In the genomic region with DNA sequence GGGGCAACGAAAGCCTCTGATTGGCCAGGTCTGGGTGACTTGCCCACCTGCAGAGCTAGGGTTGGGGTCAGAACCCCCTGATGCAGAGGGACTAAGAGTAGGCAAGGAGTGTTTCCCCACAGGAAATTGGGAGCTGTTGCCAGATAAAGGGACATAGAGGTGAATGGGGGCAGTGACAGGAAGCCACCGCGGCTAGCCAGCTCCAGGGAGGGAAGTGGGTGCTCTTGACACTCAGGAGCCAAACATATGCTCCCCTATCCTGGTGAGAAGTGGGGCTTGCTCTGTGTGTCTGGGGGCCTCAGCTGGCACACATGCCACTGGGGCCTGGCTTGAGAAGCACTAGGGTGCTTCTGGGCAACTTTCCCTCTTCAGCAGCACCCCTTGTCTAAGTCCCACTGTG, we compare ENCODE assay signal across 1 cellular context.
TF ChIP-seq lines count a peak whose summit lies in the region.

No MANE protein-coding gene starts in this region.

TF ChIP-seq in liver, 16 proteins besides CTCF, POLR2A, EP300 and RAD21 (continued from another document):
- TF ChIP-seq NR2F2 (IDR thresholded peaks at IDR 0.05) (no peak), HNF4A (conservative IDR thresholded peaks at IDR 0.05) (no peak), FOXA2 (IDR thresholded peaks at IDR 0.05) (no peak), JUND (IDR thresholded peaks at IDR 0.05) (no peak)
- TF ChIP-seq, protein P1, sequence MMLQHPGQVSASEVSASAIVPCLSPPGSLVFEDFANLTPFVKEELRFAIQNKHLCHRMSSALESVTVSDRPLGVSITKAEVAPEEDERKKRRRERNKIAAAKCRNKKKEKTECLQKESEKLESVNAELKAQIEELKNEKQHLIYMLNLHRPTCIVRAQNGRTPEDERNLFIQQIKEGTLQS (IDR thresholded peaks at IDR 0.05) = no peak
